20 cellular contexts compared by ENCODE assay signal in genomic region chr10:70912556-70912955, GRCh38.
"Had no signal": no experiment of that assay in that cellular context is flagged by ENCODE, and none has a peak within 500 bp of the region (broad histone marks: within the 10 kb centered on the region; RNA-seq: fewer than 3 reads in every experiment).

No MANE protein-coding gene starts in this region.

- H3K27ac ChIP-seq: epithelial cell of prostate, esophagus muscularis mucosa, gastrocnemius medialis, neutrophil, ovary, suprapubic skin, thyroid gland, uterus had no signal

- H3K27ac Mint-ChIP-seq: progenitor cell of endocrine pancreas; stimulated activated effector memory CD8-positive, alpha-beta T cell treated with anti-CD3 and anti-CD28 coated beads, Interleukin-12 subunit alpha, Interleukin-12 subunit beta, amount 100 ng/mL, for 72 hours; type B pancreatic cell had no signal

- H3K27me3 ChIP-seq: gastrocnemius medialis, ovary, thyroid gland, uterus had no signal

- H3K36me3 Mint-ChIP-seq: stimulated activated effector memory CD8-positive, alpha-beta T cell treated with anti-CD3 and anti-CD28 coated beads, Interleukin-12 subunit alpha, Interleukin-12 subunit beta, amount 100 ng/mL, for 72 hours; type B pancreatic cell had no signal

- ATAC-seq: gastrocnemius medialis; naive thymus-derived CD4-positive, alpha-beta T cell; right cardiac atrium; stimulated activated effector memory CD8-positive, alpha-beta T cell treated with anti-CD3 and anti-CD28 coated beads, Interleukin-12 subunit alpha, Interleukin-12 subunit beta, amount 100 ng/mL, for 72 hours; stimulated activated naive CD8-positive, alpha-beta T cell treated with anti-CD3 and anti-CD28 coated beads, Interleukin-15, Interleukin-2, amounts not matched to agents 100 U/mL and 50 U/mL, for 24 hours had no signal

- H3K4me1 ChIP-seq: suprapubic skin, thyroid gland, uterus had no signal

- H3K4me3 ChIP-seq: esophagus muscularis mucosa, gastrocnemius medialis, ovary, smooth muscle cell, suprapubic skin, thyroid gland, uterus had no signal

- H3K4me1 Mint-ChIP-seq: naive thymus-derived CD4-positive, alpha-beta T cell; stimulated activated effector memory CD8-positive, alpha-beta T cell treated with anti-CD3 and anti-CD28 coated beads, Interleukin-12 subunit alpha, Interleukin-12 subunit beta, amount 100 ng/mL, for 72 hours had no signal

- H3K4me2 ChIP-seq: smooth muscle cell had no signal

- DNase-seq: effector memory CD4-positive, alpha-beta T cell; gastrocnemius medialis; islet precursor cell; mammary epithelial cell; naive thymus-derived CD4-positive, alpha-beta T cell; stimulated activated CD4-positive, alpha-beta T cell treated with anti-CD3 and anti-CD28 coated beads, Interleukin-4, amount 100 ng/mL, for 1 hour; stimulated activated CD8-positive, alpha-beta memory T cell treated with anti-CD3 and anti-CD28 coated beads, Interleukin-4, amount 100 ng/mL, for 48 hours; stimulated activated naive CD8-positive, alpha-beta T cell treated with anti-CD3 and anti-CD28 coated beads, Interleukin-15, Interleukin-2, amounts not matched to agents 100 U/mL and 50 U/mL, for 24 hours; thyroid gland; uterus had no signal

- H3K36me3 ChIP-seq: esophagus muscularis mucosa, gastrocnemius medialis, neutrophil, ovary, suprapubic skin, thyroid gland, uterus had no signal

- H3K9me3 Mint-ChIP-seq: stimulated activated effector memory CD8-positive, alpha-beta T cell treated with anti-CD3 and anti-CD28 coated beads, Interleukin-12 subunit alpha, Interleukin-12 subunit beta, amount 100 ng/mL, for 72 hours; type B pancreatic cell had no signal

- H3K9me3 ChIP-seq: esophagus muscularis mucosa, gastrocnemius medialis, neutrophil, ovary, suprapubic skin, thyroid gland, uterus had no signal

- H3K4me3 Mint-ChIP-seq: naive thymus-derived CD4-positive, alpha-beta T cell; stimulated activated effector memory CD8-positive, alpha-beta T cell treated with anti-CD3 and anti-CD28 coated beads, Interleukin-12 subunit alpha, Interleukin-12 subunit beta, amount 100 ng/mL, for 72 hours; type B pancreatic cell had no signal
